Comparison of ENCODE assay signal across 21 cellular contexts in the genomic region with DNA sequence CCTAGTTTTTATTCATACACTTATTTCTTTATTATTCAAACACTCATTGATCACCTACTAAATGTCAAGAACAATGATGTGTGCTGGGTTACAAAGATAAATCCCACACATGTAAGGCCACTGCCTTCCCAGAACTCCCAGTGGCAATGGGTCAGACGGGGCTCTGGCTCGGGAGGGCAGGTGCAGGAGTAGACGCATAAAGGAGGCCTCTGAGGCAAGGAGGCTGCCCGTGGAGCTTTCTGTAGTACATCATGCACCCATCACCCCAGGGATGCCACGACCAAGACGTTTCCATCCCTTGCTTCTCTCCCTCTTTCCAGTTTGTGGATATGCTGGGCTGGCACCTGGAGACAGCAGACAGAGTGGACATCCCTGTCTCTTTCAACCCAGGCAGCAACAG.
A peak's percentile ranks its signal among the peaks of the same experiment; 100 is the strongest.
DNase-seq lines count a peak whose midpoint lies in the region; ATAC-seq and TF ChIP-seq lines count a peak whose summit lies in the region.
"Had no signal": no experiment of that assay in that cellular context is flagged by ENCODE, and none has a peak within 500 bp of the region (broad histone marks: within the 10 kb centered on the region; RNA-seq: fewer than 3 reads in every experiment).

No MANE protein-coding gene starts in this region.

- POLR2A ChIA-PET in AG04450 (lab: Yijun Ruan, JAX) = no interaction called here

- H3K9ac ChIP-seq in GM23248 = peak overlapping the region; percentile 37
- H3K9ac ChIP-seq: neural progenitor cell had no signal

- no peaks in the 10 kb centered on the region for H3K9me2 ChIP-seq in GM23248 (ENCODE audit: insufficient read depth)

- peak overlapping the region in 6 of 8 donors; percentile 17 to 68 (median 54) for H3K4me3 Mint-ChIP-seq in naive B cell
- H3K4me3 Mint-ChIP-seq: activated T-cell treated with anti-CD3 and anti-CD28 coated beads, Interleukin-2, amount 50 U/mL, for 4 hours; memory B cell; neural progenitor cell had no signal

- peaks cover 16% of the 10 kb centered on the region for H3K4me1 ChIP-seq in GM23248 (ENCODE audit: insufficient read depth)
- no peaks in the 10 kb centered on the region for H3K4me1 ChIP-seq in gastroesophageal sphincter
- H3K4me1 ChIP-seq: colonic mucosa, gastrocnemius medialis had no signal

- H4K20me1 ChIP-seq in GM23248 (ENCODE audit: insufficient read depth) = no peaks in the 10 kb centered on the region

- in situ Hi-C loops in GM23248 (cut with MboI) = no loop called here

- H2AFZ ChIP-seq in GM23248 = peak overlapping the region; percentile 58; the same call in 1 of the 2 replicates

- no peak overlapping the region for H3K4me2 ChIP-seq in GM23248 (ENCODE audit: unreplicated experiment)
- H3K4me2 ChIP-seq: neural progenitor cell had no signal

- no peaks in the 10 kb centered on the region for H3K27me3 Mint-ChIP-seq in naive B cell
- H3K27me3 Mint-ChIP-seq: memory B cell had no signal

- no peak for TF ChIP-seq EP300 in gastroesophageal sphincter (IDR thresholded peaks at IDR 0.05)

- H3K27me3 ChIP-seq in AG04450 (ENCODE audit: control insufficient read depth, insufficient read depth, low read length) (no peaks in the 10 kb centered on the region), GM23248 (replicated peaks; ENCODE audit: insufficient read depth) (no peaks in the 10 kb centered on the region), gastroesophageal sphincter (no peaks in the 10 kb centered on the region)
- H3K27me3 ChIP-seq: colonic mucosa, gastrocnemius medialis, MG63, neural progenitor cell had no signal

- H3K36me3 ChIP-seq in GM23248 (ENCODE audit: low read depth) (no peaks in the 10 kb centered on the region), gastroesophageal sphincter (peaks cover 0 to 81% of the 10 kb centered on the region in 2 donors)
- H3K36me3 ChIP-seq: colonic mucosa, gastrocnemius medialis, neural progenitor cell had no signal

- H3K9me3 Mint-ChIP-seq in naive B cell = peaks cover 0 to 6% (median 2%) of the 10 kb centered on the region in 7 donors
- H3K9me3 Mint-ChIP-seq: activated T-cell treated with anti-CD3 and anti-CD28 coated beads, Interleukin-2, amount 50 U/mL, for 4 hours; memory B cell; neural progenitor cell had no signal

- H3F3A ChIP-seq in GM23248 (ENCODE audit: insufficient read depth) = peaks cover 22% of the 10 kb centered on the region

- H3K9me3 ChIP-seq in AG04450 (ENCODE audit: control insufficient read depth, insufficient read depth, low read length) = no peaks in the 10 kb centered on the region; the same call in 1 of the 2 replicates
- no peaks in the 10 kb centered on the region for H3K9me3 ChIP-seq in GM23248 (ENCODE audit: low read depth)
- H3K9me3 ChIP-seq in gastroesophageal sphincter = no peaks in the 10 kb centered on the region
- H3K9me3 ChIP-seq: colonic mucosa, gastrocnemius medialis, MG63 had no signal

- H3K27ac ChIP-seq in AG04450 (ENCODE audit: low read depth, low read length) = peak overlapping the region; percentile 75
- H3K27ac ChIP-seq in GM23248 = peak overlapping the region; percentile 88
- peak overlapping the region; percentile 71 for H3K27ac ChIP-seq in angular gyrus (ENCODE audit: low read depth, low read length)
- no peak overlapping the region for H3K27ac ChIP-seq in gastroesophageal sphincter
- H3K27ac ChIP-seq: colonic mucosa, gastrocnemius medialis, neural progenitor cell had no signal

- peaks cover 63 to 83% (median 80%) of the 10 kb centered on the region in 3 donors for H3K4me1 Mint-ChIP-seq in naive B cell

- 81 to 83% methylated on average over 6 of the region's 6 CpGs for WGBS in GM23248 (ENCODE audit: low coverage in 1 of 2, low lambda C conversion rate in 2 of 2, missing lambda C conversion rate in 2 of 2), 2 experiments
- 67 to 75% methylated on average over 1 to 3 of the region's 6 CpGs for WGBS in gastroesophageal sphincter (ENCODE audit: low coverage in 1 of 2), 2 donors

- no peaks in the 10 kb centered on the region for H3K79me2 ChIP-seq in GM23248 (ENCODE audit: insufficient read depth)

- no peaks in the 10 kb centered on the region for H3K36me3 Mint-ChIP-seq in naive B cell
- H3K36me3 Mint-ChIP-seq: memory B cell, neural progenitor cell had no signal

- CTCF ChIA-PET in AG04450 (lab: Charles Lee) = no interaction called here

- no peak for TF ChIP-seq CTCF in AG04450 (IDR thresholded peaks at IDR 0.05; ENCODE audit: low read depth, low read length)
- TF ChIP-seq CTCF in gastroesophageal sphincter (IDR thresholded peaks at IDR 0.05) = no peak

- no peak overlapping the region for H3K4me3 ChIP-seq in AG04450 (ENCODE audit: low read depth, low read length)
- H3K4me3 ChIP-seq in GM23248 = no peak overlapping the region
- no peak overlapping the region for H3K4me3 ChIP-seq in gastroesophageal sphincter
- H3K4me3 ChIP-seq: colonic mucosa, gastrocnemius medialis, MG63, neural progenitor cell had no signal

- H3K27ac Mint-ChIP-seq in naive B cell = peak overlapping the region in 5 of 6 donors; percentile 78 to 90 (median 85)
- H3K27ac Mint-ChIP-seq: neural progenitor cell had no signal

- no peak for TF ChIP-seq POLR2A in gastroesophageal sphincter (IDR thresholded peaks at IDR 0.05)

- no peak for ATAC-seq in naive B cell (ENCODE audit: low read depth in 2 of 2)
- ATAC-seq in HG02938 (IDR thresholded peaks at IDR 0.05; ENCODE audit: unreplicated experiment) = no peak
- ATAC-seq in GM21619 (IDR thresholded peaks at IDR 0.05; ENCODE audit: unreplicated experiment) = no peak
- no peak for ATAC-seq in gastroesophageal sphincter
- ATAC-seq in HG02840 (IDR thresholded peaks at IDR 0.05; ENCODE audit: low FRiP score, unreplicated experiment) = no peak
- ATAC-seq: activated T-cell treated with anti-CD3 and anti-CD28 coated beads, Interleukin-2, amount 50 U/mL, for 4 hours; gastrocnemius medialis; HCT116 had no signal

- DNase-seq in AG04450 (ENCODE audit: low read depth, low spot score) (no peak), GM23248 (no peak), naive B cell (no peak)
- DNase-seq: activated CD4-positive, alpha-beta T cell treated with anti-CD3 and anti-CD28 coated beads for 4 hours; activated T-cell treated with anti-CD3 and anti-CD28 coated beads, Interleukin-2, amount 50 U/mL, for 4 hours; AML-193; colonic mucosa; gastrocnemius medialis; MG63; NCI-H1930; NCI-H510A; OCI-M1; stimulated activated CD4-positive, alpha-beta T cell treated with anti-CD3 and anti-CD28 coated beads, Interleukin-1b, Interleukin-23, amount 100 ng/mL, for 48 hours had no signal

Comparison
In these comparisons a context has a peak if more than half of its experiments do, and no peak if none do; other contexts are left out.
1. H3K27ac ChIP-seq: peak in AG04450 (single experiment), GM23248 (single experiment) and angular gyrus (single experiment); none in gastroesophageal sphincter (0 of 4).